ENCODE assay signal across 8 cellular contexts in genomic region chr1:155227261-155228095, GRCh38. TPM values are rescaled to one million over a fixed set of nuclear protein-coding genes. Genes with fewer than 3 reads are reported as not detected.
DNase-seq lines count a peak whose midpoint lies in the region; ATAC-seq, FAIRE-seq and TF ChIP-seq lines count a peak whose summit lies in the region.

No MANE protein-coding gene starts in this region.

- H3K27me3 ChIP-seq in body of pancreas (no peaks in the 10 kb centered on the region), iPS DF 6.9 (ENCODE audit: control insufficient read depth, insufficient read depth, low read length) (no peaks in the 10 kb centered on the region), gastrocnemius medialis (no peaks in the 10 kb centered on the region)

- 2% methylated on average over 32 to 41 of the region's 42 CpGs for WGBS in body of pancreas, 2 donors
- WGBS in iPS DF 6.9 (ENCODE audit: insufficient coverage, insufficient read length): no CpG with 5 or more reads among the region's 42 CpGs

- H3K9me3 ChIP-seq in body of pancreas: no peaks in the 10 kb centered on the region
- no peaks in the 10 kb centered on the region for H3K9me3 ChIP-seq in iPS DF 6.9 (ENCODE audit: control insufficient read depth, insufficient read depth, low read length)
- H3K9me3 ChIP-seq in gastrocnemius medialis: no peaks in the 10 kb centered on the region

- peak overlapping the region; percentile 50 to 88 (median 68) for H3K27ac ChIP-seq in body of pancreas
- no peak overlapping the region for H3K27ac ChIP-seq in iPS DF 6.9 (ENCODE audit: low read length)
- peak overlapping the region; percentile 77 to 83 (median 78) for H3K27ac ChIP-seq in gastrocnemius medialis

- H3K4me3 ChIP-seq in body of pancreas: peak overlapping the region in 1 of 2 donors; percentile 65
- H3K4me3 ChIP-seq in iPS DF 6.9 (ENCODE audit: low read length): peak overlapping the region; percentile 93
- peak overlapping the region; percentile 55 to 92 (median 70) for H3K4me3 ChIP-seq in gastrocnemius medialis

- peak; percentile 80 for ATAC-seq in HG03064 (IDR thresholded peaks at IDR 0.05; ENCODE audit: low read depth, unreplicated experiment)
- peak; percentile 99 for ATAC-seq in body of pancreas
- ATAC-seq in gastrocnemius medialis: peak; percentile 99 to 100

- intact Hi-C loops in body of pancreas (cut with DNase I): loop anchor here (10.0 kb wide), 1 partner anchor 53 kb away; the partner anchor contains the start of genes KRTCAP2 and TRIM46
- intact Hi-C loops in gastrocnemius medialis (cut with DNase I; ENCODE audit: low total_unique reads): loop anchor here (2.0 to 5.0 kb wide), 2 partner anchors 15 to 55 kb away; partner anchors contain the start of genes KRTCAP2 and TRIM46

- DNase-seq in A172 (ENCODE audit: low spot score) (peak; percentile 99), NCI-H2107 (lab: John Stamatoyannopoulos, UW) (peak; percentile 99), body of pancreas (peak; percentile 98 to 99 (median 98)), iPS DF 6.9 (ENCODE audit: low read depth, low spot score) (peak; percentile 98), gastrocnemius medialis (peak; percentile 97 to 99)

- H3K36me3 ChIP-seq in body of pancreas (replicated peaks in 1 of 2; ENCODE audit: insufficient read depth in 1 of 2, low read depth in 2 of 2): no peaks in the 10 kb centered on the region
- H3K36me3 ChIP-seq in iPS DF 6.9 (ENCODE audit: control insufficient read depth, insufficient read depth, low read length): no peaks in the 10 kb centered on the region
- H3K36me3 ChIP-seq in gastrocnemius medialis: no peaks in the 10 kb centered on the region

- H3K4me1 ChIP-seq in body of pancreas (peaks cover 26% of the 10 kb centered on the region), iPS DF 6.9 (ENCODE audit: control insufficient read depth, insufficient read depth, low read length) (peaks cover 3% of the 10 kb centered on the region), gastrocnemius medialis (peaks cover 8 to 15% of the 10 kb centered on the region in 2 donors)

- in situ Hi-C loops in gastrocnemius medialis (cut with MboI; ENCODE audit: low sequenced_read_pairs in 4 of 4): no loop called here

- peak; percentile 97 for FAIRE-seq in TTC549 (lab: Jason Lieb, UNC)

- TF ChIP-seq POLR2A in GM18526 (IDR thresholded peaks at IDR 0.05; ENCODE audit: extremely low read depth, insufficient read length): peak; percentile 80
- peak; percentile 24 to 79 (median 71) for TF ChIP-seq POLR2A in body of pancreas (IDR thresholded peaks at IDR 0.05)
- peak; percentile 53 to 74 for TF ChIP-seq POLR2A in gastrocnemius medialis (IDR thresholded peaks at IDR 0.05)

- TF ChIP-seq CTCF in body of pancreas (IDR thresholded peaks at IDR 0.05) (no peak), gastrocnemius medialis (IDR thresholded peaks at IDR 0.05 in 4 of 5, conservative IDR thresholded peaks at IDR 0.05 in 1 of 5) (peak in 1 of 5 experiments; percentile 3)

RNA-seq across cellular contexts. Expression of gene MTX1, which starts 19.0 kb away (rescaled TPM):
- 85.8 and 110 TPM in 2 replicates for total RNA-seq in A172 (2014; rRNA removed; shearing (Covaris generic))
- total RNA-seq in body of pancreas: 10 to 100 TPM in 1 of 2 donors, 1 to 10 TPM in 1; 5.9 to 16.3 TPM
- total RNA-seq in gastrocnemius medialis: 10 to 100 TPM; 14.4 to 26.9 (median 24.6) TPM

RNA-seq across cellular contexts. Expression of gene THBS3, which starts 19.8 kb away (rescaled TPM):
- 11.3 and 24.6 TPM in 2 replicates for total RNA-seq in A172 (2014; rRNA removed; shearing (Covaris generic))
- 10 to 100 TPM; 15.0 to 21.1 TPM for total RNA-seq in body of pancreas
- total RNA-seq in gastrocnemius medialis: 1 to 10 TPM; 1.5 to 4.6 (median 3.3) TPM

RNA-seq across cellular contexts. Expression of gene ENTREP3, which starts 27.8 kb away (rescaled TPM):
- 10.7 and 11.4 TPM in 2 replicates for total RNA-seq in A172 (2014; rRNA removed; shearing (Covaris generic))
- total RNA-seq in body of pancreas: 10 to 100 TPM in 1 of 2 donors, 1 to 10 TPM in 1; 6.2 to 12.2 TPM
- total RNA-seq in gastrocnemius medialis: 10 to 100 TPM in 3 of 4 donors, 1 to 10 TPM in 1; 7.9 to 22.3 (median 18.8) TPM

RNA-seq across cellular contexts. Expression of gene SCAMP3, which starts 34.7 kb away (rescaled TPM):
- 136 and 169 TPM in 2 replicates for total RNA-seq in A172 (2014; rRNA removed; shearing (Covaris generic))
- total RNA-seq in body of pancreas: 10 to 100 TPM; 36.8 to 38.9 TPM
- 100 to 1,000 TPM in 1 of 4 donors, 10 to 100 TPM in 3; 60.0 to 108 (median 79.3) TPM for total RNA-seq in gastrocnemius medialis

RNA-seq across cellular contexts. Expression of gene CLK2, which starts 45.8 kb away (rescaled TPM):
- total RNA-seq in A172 (2014; rRNA removed; shearing (Covaris generic)): 13.9 and 21.6 TPM in 2 replicates
- total RNA-seq in body of pancreas (10 to 100 TPM; 36.6 to 40.7 TPM), gastrocnemius medialis (10 to 100 TPM in 2 of 4 donors, 1 to 10 TPM in 2; 7.1 to 13.1 (median 9.8) TPM)
